19 cellular contexts compared by ENCODE assay signal in the genomic region with DNA sequence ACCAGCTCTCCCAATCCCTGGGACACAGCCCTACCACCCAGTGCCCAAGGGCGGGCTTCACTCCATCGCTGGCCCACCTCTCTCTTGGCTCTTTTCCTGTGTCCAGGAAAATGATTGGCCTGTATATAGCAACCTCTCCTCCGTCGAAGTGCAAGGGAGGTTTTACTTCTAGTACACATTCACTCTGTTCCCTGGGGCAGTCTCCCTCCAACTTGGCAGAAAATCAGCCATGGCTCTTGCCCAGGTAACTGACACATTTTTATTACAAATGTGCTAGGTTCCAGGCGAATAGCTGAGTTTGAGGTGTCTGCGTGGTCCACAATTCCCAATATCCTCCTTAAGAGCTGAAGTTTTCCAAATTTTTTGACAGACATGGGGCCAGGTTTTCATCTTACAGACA.
DNase-seq lines count a peak whose midpoint lies in the region; ATAC-seq and TF ChIP-seq lines count a peak whose summit lies in the region.
"Had no signal": no experiment of that assay in that cellular context is flagged by ENCODE, and none has a peak within 500 bp of the region (broad histone marks: within the 10 kb centered on the region; RNA-seq: fewer than 3 reads in every experiment).

No MANE protein-coding gene starts in this region.

- H3K4me1 ChIP-seq in HUES48 (ENCODE audit: control insufficient read depth, insufficient read depth, low read length), result peaks cover 12% of the 10 kb centered on the region
- peaks cover 3% of the 10 kb centered on the region for H3K4me1 ChIP-seq in body of pancreas
- peaks cover 0 to 16% (median 5%) of the 10 kb centered on the region in 4 donors for H3K4me1 ChIP-seq in sigmoid colon
- H3K4me1 ChIP-seq: BE2C had no signal

- no peak overlapping the region for H3K4me3 Mint-ChIP-seq in mesothelial cell of epicardium
- H3K4me3 Mint-ChIP-seq: CD4-positive, CD25-positive, alpha-beta regulatory T cell had no signal

- DNase-seq in body of pancreas (peak; percentile 41 to 64 (median 54)), mesothelial cell of epicardium (ENCODE audit: low spot score in 2 of 2, unreplicated experiment in 2 of 2) (no peak), sigmoid colon (peak; percentile 60), NCI-H226 (no peak)
- DNase-seq in activated T-cell treated with anti-CD3 and anti-CD28 coated beads, Interleukin-2, amount 50 U/mL, for 48 hours, result no peak
- DNase-seq: BE2C; CD4-positive, CD25-positive, alpha-beta regulatory T cell; EL; KG1; NCI-H1092 treated with DMSO at 0.1 percent for 48 hours; NCI-H1436 treated with DMSO at 0.1 percent for 48 hours; NCI-H1930; NCI-H774; NK-92 treated with Interleukin-12 subunit alpha and Interleukin-12 subunit beta, amount 100 ng/mL, for 24 hours; SIG-M5 had no signal

- intact Hi-C loops in body of pancreas (cut with DNase I) (no loop called here), sigmoid colon (cut with DNase I) (no loop called here)

- H3K9ac ChIP-seq in HUES48 (ENCODE audit: low read depth, low read length), result no peak overlapping the region

- H3K27me3 ChIP-seq in HUES48 (ENCODE audit: control insufficient read depth, insufficient read depth, low read length), result peaks cover 3% of the 10 kb centered on the region; the same call in 1 of the 2 replicates
- H3K27me3 ChIP-seq in body of pancreas, result no peaks in the 10 kb centered on the region
- no peaks in the 10 kb centered on the region for H3K27me3 ChIP-seq in sigmoid colon

- WGBS in body of pancreas, 2 donors, result 34 to 58% methylated on average over 6 of the region's 6 CpGs
- 87 to 92% methylated on average over 6 of the region's 6 CpGs for WGBS in sigmoid colon, 2 donors

- peaks cover 43% of the 10 kb centered on the region for H3K4me1 Mint-ChIP-seq in mesothelial cell of epicardium
- H3K4me1 Mint-ChIP-seq: CD4-positive, CD25-positive, alpha-beta regulatory T cell had no signal

- no peak overlapping the region for H3K4me3 ChIP-seq in HUES48 (ENCODE audit: low read depth, low read length)
- H3K4me3 ChIP-seq in body of pancreas, result no peak overlapping the region
- H3K4me3 ChIP-seq in sigmoid colon, result no peak overlapping the region

- H3K9me3 Mint-ChIP-seq in mesothelial cell of epicardium, result peaks cover 9% of the 10 kb centered on the region
- H3K9me3 Mint-ChIP-seq: CD4-positive, CD25-positive, alpha-beta regulatory T cell had no signal

- no peak for TF ChIP-seq EP300 in sigmoid colon (IDR thresholded peaks at IDR 0.05)

- H3K27me3 Mint-ChIP-seq in mesothelial cell of epicardium (ENCODE audit: low read depth), result no peaks in the 10 kb centered on the region

- H3K36me3 Mint-ChIP-seq in mesothelial cell of epicardium, result no peaks in the 10 kb centered on the region
- H3K36me3 Mint-ChIP-seq: CD4-positive, CD25-positive, alpha-beta regulatory T cell had no signal

- ATAC-seq in body of pancreas, result peak; percentile 60
- ATAC-seq in HG03439 (IDR thresholded peaks at IDR 0.05; ENCODE audit: unreplicated experiment), result no peak

- TF ChIP-seq CTCF in body of pancreas (IDR thresholded peaks at IDR 0.05) (no peak), mesothelial cell of epicardium (IDR thresholded peaks at IDR 0.05; ENCODE audit: unreplicated experiment) (no peak), sigmoid colon (IDR thresholded peaks at IDR 0.05) (no peak)

- peak overlapping the region; percentile 41 for H3K27ac ChIP-seq in HUES48 (ENCODE audit: low read depth, low read length)
- H3K27ac ChIP-seq in body of pancreas, result peak overlapping the region in 1 of 4 donors; percentile 8
- peak overlapping the region in 1 of 4 donors; percentile 6 for H3K27ac ChIP-seq in sigmoid colon
- H3K27ac ChIP-seq: HL-60, RWPE1 had no signal

- H3K27ac Mint-ChIP-seq in mesothelial cell of epicardium, result peak overlapping the region; percentile 81
- H3K27ac Mint-ChIP-seq: CD4-positive, CD25-positive, alpha-beta regulatory T cell had no signal

- H3K9me3 ChIP-seq in HUES48 (ENCODE audit: control insufficient read depth, insufficient read depth, low read length), result peaks cover 13% of the 10 kb centered on the region
- H3K9me3 ChIP-seq in body of pancreas, result no peaks in the 10 kb centered on the region
- no peaks in the 10 kb centered on the region for H3K9me3 ChIP-seq in sigmoid colon
- H3K9me3 ChIP-seq: BE2C had no signal

- TF ChIP-seq POLR2A in body of pancreas (IDR thresholded peaks at IDR 0.05) (no peak), sigmoid colon (IDR thresholded peaks at IDR 0.05) (no peak)

- H3K36me3 ChIP-seq in HUES48 (ENCODE audit: control insufficient read depth, insufficient read depth, low read length) (no peaks in the 10 kb centered on the region), body of pancreas (replicated peaks in 1 of 2; ENCODE audit: insufficient read depth in 1 of 2, low read depth in 2 of 2) (no peaks in the 10 kb centered on the region), sigmoid colon (no peaks in the 10 kb centered on the region)
- H3K36me3 ChIP-seq: BE2C had no signal

Comparison
In these comparisons a context has a peak if more than half of its experiments do, and no peak if none do; other contexts are left out.
1. DNase-seq: peak in body of pancreas (4 of 4) and sigmoid colon (single experiment); none in mesothelial cell of epicardium (0 of 2), NCI-H226 (single experiment) and activated T-cell treated with anti-CD3 and anti-CD28 coated beads, Interleukin-2, amount 50 U/mL, for 48 hours (0 of 2).